Comparison of ENCODE assay signal across 23 cellular contexts in genomic region chr22:37455896-37456295, GRCh38. TPM values are rescaled to one million over a fixed set of nuclear protein-coding genes. Genes with fewer than 3 reads are reported as not detected.
DNase-seq lines count a peak whose midpoint lies in the region; ATAC-seq and TF ChIP-seq lines count a peak whose summit lies in the region.
"Had no signal": no experiment of that assay in that cellular context is flagged by ENCODE, and none has a peak within 500 bp of the region (broad histone marks: within the 10 kb centered on the region; RNA-seq: fewer than 3 reads in every experiment).

No MANE protein-coding gene starts in this region.

- peaks cover 40% of the 10 kb centered on the region for H3K4me1 Mint-ChIP-seq in Caco-2 (ENCODE audit: low read depth, unreplicated experiment)

- no peaks in the 10 kb centered on the region for H3K27me3 Mint-ChIP-seq in Caco-2 (ENCODE audit: insufficient read depth, unreplicated experiment)
- H3K27me3 Mint-ChIP-seq: activated naive CD8-positive, alpha-beta T cell treated with anti-CD3 and anti-CD28 coated beads for 36 hours had no signal

- peak overlapping the region; percentile 12 for H2BK15ac ChIP-seq in mesenchymal stem cell (ENCODE audit: low read depth, poor library complexity, severe bottlenecking)

- H3K14ac ChIP-seq in mesenchymal stem cell (ENCODE audit: low read length in 2 of 2), result peak overlapping the region in 1 of 2 experiments; percentile 93

- peak overlapping the region; percentile 73 for H4K8ac ChIP-seq in mesenchymal stem cell (ENCODE audit: low read length)

- dilution Hi-C loops in mammary epithelial cell (cut with HindIII; ENCODE audit: low sequenced_read_pairs), result no loop called here

- no peaks in the 10 kb centered on the region for H3K79me2 ChIP-seq in mammary epithelial cell (ENCODE audit: insufficient read depth, low read length)

- no peak for TF ChIP-seq CTCF in Caco-2 (IDR thresholded peaks at IDR 0.05; ENCODE audit: insufficient read depth in 1 of 2, low read depth in 1 of 2, low read length in 1 of 2, severe bottlenecking in 1 of 2, unreplicated experiment in 1 of 2)
- TF ChIP-seq CTCF in mammary epithelial cell (conservative IDR thresholded peaks at IDR 0.05 in 1 of 2, IDR thresholded peaks at IDR 0.05 in 1 of 2; ENCODE audit: extremely low read depth in 1 of 2, insufficient read depth in 1 of 2, low read depth in 1 of 2, low read length in 2 of 2), result no peak

- H3K9me3 Mint-ChIP-seq in Caco-2 (ENCODE audit: unreplicated experiment), result no peaks in the 10 kb centered on the region
- H3K9me3 Mint-ChIP-seq: activated naive CD8-positive, alpha-beta T cell treated with anti-CD3 and anti-CD28 coated beads for 36 hours had no signal

- ATAC-seq in HG03095 (IDR thresholded peaks at IDR 0.05; ENCODE audit: unreplicated experiment), result no peak
- ATAC-seq in HG03039 (IDR thresholded peaks at IDR 0.05; ENCODE audit: unreplicated experiment), result no peak
- ATAC-seq in left cardiac atrium, result no peak
- ATAC-seq: activated CD8-positive, alpha-beta T cell treated with anti-CD3 and anti-CD28 coated beads, Interleukin-2, amount 10 ng/mL, durations not matched to agents 7 days and 5 days; GM12878; WTC11 had no signal

- in situ Hi-C loops in mammary epithelial cell (cut with MboI; ENCODE audit: low sequenced_read_pairs in 2 of 2), result loop anchor here (5.0 to 10.0 kb wide), 3 partner anchors 134 to 191 kb away; no protein-coding TSS in a partner anchor

- intact Hi-C loops in Caco-2 (cut with micrococcal nuclease; ENCODE audit: unreplicated experiment), result loop anchor here (5.0 to 10.0 kb wide), 3 partner anchors 189 to 381 kb away; no protein-coding TSS in a partner anchor
- intact Hi-C loops in mammary epithelial cell (cut with micrococcal nuclease), result loop anchor here (2.0 to 5.0 kb wide), 2 partner anchors 136 to 289 kb away; no protein-coding TSS in a partner anchor
- intact Hi-C loops in left cardiac atrium (cut with DNase I), result loop anchor here (2.0 to 10.0 kb wide), 3 partner anchors 139 to 194 kb away; no protein-coding TSS in a partner anchor

- peak overlapping the region; percentile 96 for H4K91ac ChIP-seq in mesenchymal stem cell (ENCODE audit: low read length)

- peak overlapping the region; percentile 97 to 99 for H2BK12ac ChIP-seq in mesenchymal stem cell (ENCODE audit: low read length in 2 of 2)

- CTCF ChIA-PET in Caco-2 (lab: Charles Lee), result interaction anchor here (1.2 to 5.2 kb wide), 6 partner anchors 24 to 196 kb away, joined by 3 to 49 read pairs (median 4); no protein-coding TSS in a partner anchor
- CTCF ChIA-PET in mammary epithelial cell (lab: Charles Lee; ENCODE audit: low non-redundant PET), result interaction anchor here (1.0 kb wide), 1 partner anchor 140 kb away, joined by 4 read pairs; no protein-coding TSS in a partner anchor

- H2BK5ac ChIP-seq in mesenchymal stem cell (ENCODE audit: low read depth, low read length, poor library complexity, severe bottlenecking), result peak overlapping the region; percentile 89

- peak overlapping the region in 1 of 2 experiments; percentile 6 for H3K23ac ChIP-seq in mesenchymal stem cell (ENCODE audit: low read length in 2 of 2)

- BruUV-seq in Caco-2 (replicated peaks; lab: Mats Ljungman, UMichigan) (no TSS peak), mammary epithelial cell (replicated peaks; lab: Mats Ljungman, UMichigan) (no TSS peak)

- H3K4me3 Mint-ChIP-seq in Caco-2 (ENCODE audit: unreplicated experiment), result no peak overlapping the region
- H3K4me3 Mint-ChIP-seq: activated CD8-positive, alpha-beta T cell treated with anti-CD3 and anti-CD28 coated beads, Interleukin-2, amount 10 ng/mL, durations not matched to agents 7 days and 5 days; activated naive CD8-positive, alpha-beta T cell treated with anti-CD3 and anti-CD28 coated beads for 36 hours; WTC11 had no signal

- POLR2A ChIA-PET in Caco-2 (lab: Charles Lee), result no interaction called here

- H3K4me2 ChIP-seq in mammary epithelial cell (ENCODE audit: insufficient read depth, low read depth, low read length) (no peak overlapping the region), mesenchymal stem cell (ENCODE audit: low read length, poor library complexity, severe bottlenecking) (peak overlapping the region; percentile 24)

- no peaks in the 10 kb centered on the region for H3K27me3 ChIP-seq in Caco-2 (replicated peaks; ENCODE audit: control insufficient read depth, insufficient read depth, low read length)
- H3K27me3 ChIP-seq in mammary epithelial cell (ENCODE audit: insufficient read depth, low read length), result no peaks in the 10 kb centered on the region
- H3K27me3 ChIP-seq in mesenchymal stem cell (ENCODE audit: control insufficient read depth in 1 of 2, insufficient read depth in 1 of 2, low read length in 2 of 2), result peaks cover 0 to 66% of the 10 kb centered on the region in 2 experiments

- no peaks in the 10 kb centered on the region for H3K79me1 ChIP-seq in mesenchymal stem cell (replicated peaks; ENCODE audit: low read length, poor library complexity, severe bottlenecking)

- H2AFZ ChIP-seq in mammary epithelial cell (ENCODE audit: low read depth, low read length) (no peak overlapping the region), mesenchymal stem cell (ENCODE audit: low read depth, low read length) (no peak overlapping the region)

- H3K36me3 ChIP-seq in Caco-2 (ENCODE audit: control insufficient read depth, insufficient read depth, low read length) (no peaks in the 10 kb centered on the region), mammary epithelial cell (ENCODE audit: insufficient read depth, low read length) (no peaks in the 10 kb centered on the region), mesenchymal stem cell (ENCODE audit: control insufficient read depth in 1 of 2, insufficient read depth in 2 of 2, low read depth in 1 of 2, low read length in 2 of 2) (no peaks in the 10 kb centered on the region)
- H3K36me3 ChIP-seq: left lung had no signal

- H3K4me1 ChIP-seq in Caco-2, result peaks cover 39% of the 10 kb centered on the region
- H3K4me1 ChIP-seq in mammary epithelial cell (ENCODE audit: insufficient read depth, low read length), result peaks cover 21% of the 10 kb centered on the region
- H3K4me1 ChIP-seq in mesenchymal stem cell (ENCODE audit: control insufficient read depth, insufficient read depth, low read depth, low read length), result peaks cover 27% of the 10 kb centered on the region

- H3K36me3 Mint-ChIP-seq in Caco-2 (ENCODE audit: insufficient read depth, unreplicated experiment), result peaks cover 13% of the 10 kb centered on the region

- H2BK120ac ChIP-seq in mesenchymal stem cell (ENCODE audit: low read depth, low read length), result peak overlapping the region; percentile 88

- H3K27ac ChIP-seq in mammary epithelial cell (ENCODE audit: insufficient read depth, low read depth, low read length), result peak overlapping the region; percentile 38
- peak overlapping the region; percentile 96 for H3K27ac ChIP-seq in mesenchymal stem cell (ENCODE audit: low read length, poor library complexity, severe bottlenecking)
- H3K27ac ChIP-seq: HL-60 had no signal

- H3K4ac ChIP-seq in mesenchymal stem cell (ENCODE audit: low read depth in 1 of 2, low read length in 2 of 2), result peak overlapping the region; percentile 72 to 80

- peak overlapping the region; percentile 97 for H2AK5ac ChIP-seq in mesenchymal stem cell (ENCODE audit: low read length, severe bottlenecking)

- WGBS in mammary epithelial cell (ENCODE audit: low coverage, missing lambda C conversion rate), result 84% methylated on average over 11 of the region's 14 CpGs
- 79% methylated on average over 13 of the region's 14 CpGs for WGBS in mesenchymal stem cell

- H3K18ac ChIP-seq in mesenchymal stem cell (ENCODE audit: low read depth in 1 of 2, low read length in 2 of 2), result peak overlapping the region; percentile 90 to 99

- DNase-seq in Caco-2 (no peak), NCI-H2227 treated with DMSO at 0.1 percent for 48 hours (lab: John Stamatoyannopoulos, UW) (peak; percentile 33), mammary epithelial cell (no peak), mesenchymal stem cell (peak; percentile 56), HK-2 (ENCODE audit: unreplicated experiment) (no peak), left cardiac atrium (no peak)
- DNase-seq: activated CD8-positive, alpha-beta T cell treated with anti-CD3 and anti-CD28 coated beads, Interleukin-2, amount 10 ng/mL, durations not matched to agents 7 days and 5 days; activated naive CD8-positive, alpha-beta T cell treated with anti-CD3 and anti-CD28 coated beads for 36 hours; activated T-cell treated with anti-CD3 and anti-CD28 coated beads, Interleukin-2, amount 50 U/mL, for 48 hours; COR-L47; foreskin melanocyte; GDM1; KBM-7; NCI-H2107; RPMI8226; stimulated activated CD4-positive, alpha-beta T cell treated with anti-CD3 and anti-CD28 coated beads, Interleukin-4, amount 100 ng/mL, for 1 hour; substantia nigra had no signal

- H3K9me3 ChIP-seq in Caco-2, result no peaks in the 10 kb centered on the region
- H3K9me3 ChIP-seq in mammary epithelial cell (replicated peaks; ENCODE audit: insufficient read depth, low read length), result no peaks in the 10 kb centered on the region
- no peaks in the 10 kb centered on the region for H3K9me3 ChIP-seq in mesenchymal stem cell (ENCODE audit: control insufficient read depth, low read length)
- H3K9me3 ChIP-seq: left lung had no signal

- no peaks in the 10 kb centered on the region for H4K20me1 ChIP-seq in mammary epithelial cell (ENCODE audit: insufficient read depth, low read length)

- no peak overlapping the region for H3K9ac ChIP-seq in mammary epithelial cell (ENCODE audit: insufficient read depth, low read length)
- H3K9ac ChIP-seq in mesenchymal stem cell (ENCODE audit: low read length), result no peak overlapping the region

- H3K4me3 ChIP-seq in Caco-2 (ENCODE audit: low read depth, low read length) (no peak overlapping the region), mammary epithelial cell (replicated peaks in 1 of 3; ENCODE audit: insufficient read depth in 1 of 3, low read depth in 2 of 3, low read length in 3 of 3) (no peak overlapping the region), mesenchymal stem cell (ENCODE audit: insufficient read depth in 1 of 2, low read depth in 1 of 2, low read length in 2 of 2) (no peak overlapping the region)
- H3K4me3 ChIP-seq: GM12878, left lung had no signal

- H3K27ac Mint-ChIP-seq in Caco-2 (ENCODE audit: unreplicated experiment), result peak overlapping the region; percentile 94
- H3K27ac Mint-ChIP-seq: activated CD8-positive, alpha-beta T cell treated with anti-CD3 and anti-CD28 coated beads, Interleukin-2, amount 10 ng/mL, durations not matched to agents 7 days and 5 days; activated naive CD8-positive, alpha-beta T cell treated with anti-CD3 and anti-CD28 coated beads for 36 hours; WTC11 had no signal

RNA-seq across cellular contexts. Expression of gene ELFN2, which starts 28.6 kb away (rescaled TPM):
- total RNA-seq in Caco-2 (2022) (4.0 and 4.6 TPM in 2 replicates), mammary epithelial cell (1 to 10 TPM in 1 of 2 donors, under 1 TPM in 1; under 0.01 to 6.1 TPM), left cardiac atrium (under 1 TPM in 1 of 2 donors, not detected in 1; 0.05 TPM)
- polyA plus RNA-seq in mammary epithelial cell, result 3.2 TPM
- polyA minus RNA-seq in mammary epithelial cell, result 7.5 TPM
- 5.2 TPM for polyA plus RNA-seq in mesenchymal stem cell (2013, experiment 1 of 2)
- 5.1 TPM for polyA plus RNA-seq in mesenchymal stem cell (2013, experiment 2 of 2)

RNA-seq across cellular contexts. Expression of gene MFNG, which starts 30.3 kb away (rescaled TPM):
- total RNA-seq in Caco-2 (2022) (3.6 TPM in 2 replicates), mammary epithelial cell (10 to 100 TPM in 1 of 2 donors, 1 to 10 TPM in 1; 3.5 to 48.9 TPM), left cardiac atrium (10 to 100 TPM; 14.1 to 17.4 TPM)
- polyA plus RNA-seq in mammary epithelial cell, result 6.0 TPM
- not detected for polyA minus RNA-seq in mammary epithelial cell
- polyA plus RNA-seq in mesenchymal stem cell (2013, experiment 1 of 2), result 0.06 TPM
- 0.04 TPM for polyA plus RNA-seq in mesenchymal stem cell (2013, experiment 2 of 2)

Comparison
In these comparisons a context has a peak if more than half of its experiments do, and no peak if none do; other contexts are left out.
1. DNase-seq: peak in NCI-H2227 treated with DMSO at 0.1 percent for 48 hours (single experiment) and mesenchymal stem cell (single experiment); none in Caco-2 (0 of 2), mammary epithelial cell (single experiment), HK-2 (single experiment) and left cardiac atrium (single experiment).